Comparison of ENCODE assay signal across 1 cellular context in the genomic region with DNA sequence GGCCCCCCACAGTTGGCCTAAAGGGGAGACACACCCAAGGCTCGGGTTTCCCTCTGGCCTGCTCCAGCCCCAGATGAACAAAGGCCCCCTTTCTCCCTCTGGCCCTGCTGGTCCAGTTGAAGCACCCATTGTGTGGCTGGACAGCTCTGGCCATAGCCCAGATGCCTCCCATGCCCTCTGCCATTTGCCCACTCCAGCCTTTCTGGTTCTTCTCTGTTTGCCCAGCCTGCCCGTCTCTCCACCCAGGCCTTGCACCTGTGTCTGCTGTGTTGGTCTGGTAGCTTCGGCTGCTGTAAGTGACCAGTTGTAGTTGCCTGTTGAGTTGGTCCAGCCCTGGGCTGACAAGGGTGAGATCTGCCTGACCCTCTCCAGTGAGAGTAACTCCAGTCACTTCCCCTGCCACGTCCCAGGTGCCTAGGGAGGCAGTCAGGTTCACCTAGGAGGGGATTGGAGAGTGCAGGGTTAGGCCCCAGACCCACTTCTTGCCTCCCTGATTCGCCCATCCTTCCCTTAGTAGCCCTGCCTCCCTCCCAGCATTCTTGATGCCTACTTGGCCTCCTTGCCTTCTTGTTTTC.
TF ChIP-seq lines count a peak whose summit lies in the region.

No MANE protein-coding gene starts in this region.

TF ChIP-seq in neural cell, 6 proteins besides CTCF, POLR2A, EP300 and RAD21:
- TF ChIP-seq REST (IDR thresholded peaks at IDR 0.05; ENCODE audit: borderline replicate concordance) (no peak), MXI1 (conservative IDR thresholded peaks at IDR 0.05; ENCODE audit: poor library complexity, severe bottlenecking) (no peak), SMC3 (conservative IDR thresholded peaks at IDR 0.05; ENCODE audit: poor library complexity) (no peak), EZH2 (IDR thresholded peaks at IDR 0.05; ENCODE audit: borderline replicate concordance, insufficient read depth, low read length, poor library complexity, severe bottlenecking) (no peak), TAF1 (IDR thresholded peaks at IDR 0.05; ENCODE audit: low read depth) (no peak), POLR2AphosphoS5 (IDR thresholded peaks at IDR 0.05) (no peak)
